ENCODE assay signal across 8 cellular contexts in genomic region chrX:2609431-2610238, GRCh38.
DNase-seq lines count a peak whose midpoint lies in the region; ATAC-seq and TF ChIP-seq lines count a peak whose summit lies in the region.

No MANE protein-coding gene starts in this region.

- TF ChIP-seq CTCF in colonic mucosa (IDR thresholded peaks at IDR 0.05): no peak

- no peaks in the 10 kb centered on the region for H3K27me3 ChIP-seq in colonic mucosa
- no peaks in the 10 kb centered on the region for H3K27me3 ChIP-seq in naive thymus-derived CD4-positive, alpha-beta T cell (ENCODE audit: control insufficient read depth in 2 of 2, insufficient read depth in 2 of 2, low read length in 2 of 2)

- CTCF ChIA-PET in naive thymus-derived CD4-positive, alpha-beta T cell (lab: Charles Lee): no interaction called here

- no peaks in the 10 kb centered on the region for H3K27me3 Mint-ChIP-seq in activated CD4-positive, alpha-beta T cell treated with anti-CD3 and anti-CD28 coated beads, Interleukin-2, amount 10 ng/mL, durations not matched to agents 24 days and 14 days
- H3K27me3 Mint-ChIP-seq in IgD-negative memory B cell: peaks cover 3% of the 10 kb centered on the region
- H3K27me3 Mint-ChIP-seq in naive thymus-derived CD4-positive, alpha-beta T cell: no peaks in the 10 kb centered on the region

- H3K27ac ChIP-seq in colonic mucosa: peak overlapping the region; percentile 65
- H3K27ac ChIP-seq in naive thymus-derived CD4-positive, alpha-beta T cell (ENCODE audit: low read depth, low read length): peak overlapping the region; percentile 71

- H3K4me3 ChIP-seq in colonic mucosa: peak overlapping the region; percentile 84
- peak overlapping the region; percentile 89 for H3K4me3 ChIP-seq in naive thymus-derived CD4-positive, alpha-beta T cell (ENCODE audit: low read length)

- H3K4me1 ChIP-seq in colonic mucosa: peaks cover 3% of the 10 kb centered on the region
- H3K4me1 ChIP-seq in naive thymus-derived CD4-positive, alpha-beta T cell (ENCODE audit: control insufficient read depth in 2 of 2, insufficient read depth in 2 of 2, low read length in 2 of 2): peaks cover 9 to 17% of the 10 kb centered on the region in 2 donors

- H3K27ac Mint-ChIP-seq in activated CD4-positive, alpha-beta T cell treated with anti-CD3 and anti-CD28 coated beads, Interleukin-2, amount 10 ng/mL, durations not matched to agents 24 days and 14 days: peak overlapping the region; percentile 85
- peak overlapping the region in 2 of 3 donors; percentile 66 to 81 for H3K27ac Mint-ChIP-seq in IgD-negative memory B cell
- H3K27ac Mint-ChIP-seq in naive thymus-derived CD4-positive, alpha-beta T cell: peak overlapping the region in 8 of 9 donors; percentile 67 to 91 (median 75)

- H3K36me3 Mint-ChIP-seq in activated CD4-positive, alpha-beta T cell treated with anti-CD3 and anti-CD28 coated beads, Interleukin-2, amount 10 ng/mL, durations not matched to agents 24 days and 14 days (ENCODE audit: low read depth): peaks cover 39% of the 10 kb centered on the region
- H3K36me3 Mint-ChIP-seq in IgD-negative memory B cell: peaks cover 19% of the 10 kb centered on the region
- peaks cover 4 to 51% (median 20%) of the 10 kb centered on the region in 5 donors for H3K36me3 Mint-ChIP-seq in naive thymus-derived CD4-positive, alpha-beta T cell

- no peak for ATAC-seq in naive thymus-derived CD4-positive, alpha-beta T cell

- H3K9ac ChIP-seq in colonic mucosa (ENCODE audit: low read depth in 2 of 2, low read length in 2 of 2): peak overlapping the region; percentile 86 to 87

- DNase-seq in activated CD4-positive, alpha-beta T cell treated with anti-CD3 and anti-CD28 coated beads, Interleukin-2, amount 10 ng/mL, durations not matched to agents 24 days and 14 days: no peak
- DNase-seq in activated CD4-positive, alpha-beta T cell treated with anti-CD3 and anti-CD28 coated beads for 1 hour: no peak
- peak; percentile 36 for DNase-seq in colonic mucosa
- DNase-seq in naive thymus-derived CD4-positive, alpha-beta T cell: peak in 3 of 9 donors; percentile 14 to 25 (median 17)
- DNase-seq in DMS114 treated with DMSO at 0.1 percent for 48 hours (lab: John Stamatoyannopoulos, UW; ENCODE audit: unreplicated experiment): no peak
- no peak for DNase-seq in stimulated activated CD4-positive, alpha-beta T cell treated with anti-CD3 and anti-CD28 coated beads, Interleukin-2, amount 100 ng/mL, for 48 hours
- no peak for DNase-seq in UCSD-AML1 (lab: John Stamatoyannopoulos, UW; ENCODE audit: unreplicated experiment)

- H3K9me3 ChIP-seq in colonic mucosa: no peaks in the 10 kb centered on the region
- H3K9me3 ChIP-seq in naive thymus-derived CD4-positive, alpha-beta T cell (ENCODE audit: control insufficient read depth in 2 of 3, low read length in 3 of 3): no peaks in the 10 kb centered on the region

- no peaks in the 10 kb centered on the region for H3K36me3 ChIP-seq in colonic mucosa
- H3K36me3 ChIP-seq in naive thymus-derived CD4-positive, alpha-beta T cell (ENCODE audit: control insufficient read depth in 2 of 3, insufficient read depth in 3 of 3, low read length in 3 of 3): peaks cover 0 to 9% (median 0%) of the 10 kb centered on the region in 3 experiments

- H3K9me3 Mint-ChIP-seq in activated CD4-positive, alpha-beta T cell treated with anti-CD3 and anti-CD28 coated beads, Interleukin-2, amount 10 ng/mL, durations not matched to agents 24 days and 14 days: peaks cover 9% of the 10 kb centered on the region
- H3K9me3 Mint-ChIP-seq in IgD-negative memory B cell: no peaks in the 10 kb centered on the region
- peaks cover 0 to 4% (median 0%) of the 10 kb centered on the region in 11 donors for H3K9me3 Mint-ChIP-seq in naive thymus-derived CD4-positive, alpha-beta T cell

- POLR2A ChIA-PET in naive thymus-derived CD4-positive, alpha-beta T cell (lab: Charles Lee): no interaction called here

- intact Hi-C loops in activated CD4-positive, alpha-beta T cell treated with anti-CD3 and anti-CD28 coated beads, Interleukin-2, amount 10 ng/mL, durations not matched to agents 24 days and 14 days (cut with micrococcal nuclease): loop anchor here (1.0 to 10.0 kb wide), 8 partner anchors 17 to 1365 kb away; partner anchors contain the start of genes CD99, DHRSX, P2RY8 and ZBED1
- intact Hi-C loops in colonic mucosa (cut with DNase I): loop anchor here (10.0 kb wide), 2 partner anchors 105 to 1155 kb away; partner anchors contain the start of genes ASMTL, DHRSX and ZBED1
- intact Hi-C loops in naive thymus-derived CD4-positive, alpha-beta T cell (cut with micrococcal nuclease): loop anchor here (1.0 to 10.0 kb wide), 14 partner anchors 18 to 1405 kb away; partner anchors contain the start of genes CD99 (in 2 of the 2), DHRSX (in 2 of the 2), SLC25A6 (in 2 of the 2) and ZBED1 (in 2 of the 2)

- H3K4me3 Mint-ChIP-seq in activated CD4-positive, alpha-beta T cell treated with anti-CD3 and anti-CD28 coated beads, Interleukin-2, amount 10 ng/mL, durations not matched to agents 24 days and 14 days: peak overlapping the region; percentile 95
- peak overlapping the region; percentile 92 to 95 (median 94) for H3K4me3 Mint-ChIP-seq in IgD-negative memory B cell
- H3K4me3 Mint-ChIP-seq in naive thymus-derived CD4-positive, alpha-beta T cell: peak overlapping the region; percentile 83 to 96 (median 90)

- H3K4me1 Mint-ChIP-seq in activated CD4-positive, alpha-beta T cell treated with anti-CD3 and anti-CD28 coated beads, Interleukin-2, amount 10 ng/mL, durations not matched to agents 24 days and 14 days: peaks cover 43% of the 10 kb centered on the region
- peaks cover 12 to 27% (median 21%) of the 10 kb centered on the region in 3 donors for H3K4me1 Mint-ChIP-seq in IgD-negative memory B cell
- peaks cover 42 to 68% (median 55%) of the 10 kb centered on the region in 7 donors for H3K4me1 Mint-ChIP-seq in naive thymus-derived CD4-positive, alpha-beta T cell
